Comparison of ENCODE assay signal across 15 cellular contexts in the genomic region with DNA sequence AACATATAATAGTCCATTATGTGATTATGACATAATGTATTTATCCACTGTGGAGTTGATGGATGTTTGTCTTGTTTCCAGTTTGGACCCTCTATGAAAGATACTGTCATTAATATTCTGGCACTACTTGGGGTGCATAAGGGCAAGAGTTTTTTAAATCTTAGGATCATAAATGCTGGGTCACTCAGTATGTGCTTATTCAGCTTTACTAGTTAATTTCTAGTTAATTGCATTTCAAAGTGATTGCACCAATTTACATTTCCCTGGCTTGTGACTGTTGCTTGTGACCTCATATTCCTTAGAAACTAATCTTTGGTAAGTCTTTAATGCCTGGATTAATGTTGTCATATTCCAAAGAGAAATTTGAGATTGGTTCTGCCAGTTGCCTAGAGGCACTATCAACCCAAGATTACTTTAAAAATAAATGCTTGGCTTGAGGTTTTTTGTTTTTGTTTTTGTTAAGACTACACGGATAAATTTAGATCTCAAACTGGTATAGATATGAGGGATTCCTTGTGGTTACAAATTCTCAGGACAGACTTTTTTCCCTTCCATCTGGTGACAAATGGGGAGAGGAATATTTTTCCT.
DNase-seq lines count a peak whose midpoint lies in the region; ATAC-seq and TF ChIP-seq lines count a peak whose summit lies in the region.
"Had no signal": no experiment of that assay in that cellular context is flagged by ENCODE, and none has a peak within 500 bp of the region (broad histone marks: within the 10 kb centered on the region; RNA-seq: fewer than 3 reads in every experiment).

No MANE protein-coding gene starts in this region.

- peaks cover 90% of the 10 kb centered on the region for H3K4me1 Mint-ChIP-seq in chondrocyte (ENCODE audit: low read depth)

- TF ChIP-seq POLR2A in upper lobe of left lung (IDR thresholded peaks at IDR 0.05): no peak

- WGBS in upper lobe of left lung, 2 donors: 71 to 72% methylated on average over 1 of the region's 1 CpG

- H3K27ac ChIP-seq in upper lobe of left lung (no peak overlapping the region), tibial artery (peak overlapping the region in 1 of 2 donors; percentile 39)
- H3K27ac ChIP-seq: HL-60 had no signal

- no peak for TF ChIP-seq EP300 in upper lobe of left lung (IDR thresholded peaks at IDR 0.05)

- peak overlapping the region; percentile 82 for H3K27ac Mint-ChIP-seq in chondrocyte (ENCODE audit: unreplicated experiment)
- H3K27ac Mint-ChIP-seq: CD8-positive, alpha-beta T cell had no signal

- H3K27me3 Mint-ChIP-seq in chondrocyte (ENCODE audit: low read depth): no peaks in the 10 kb centered on the region

- no peaks in the 10 kb centered on the region for H3K9me3 ChIP-seq in upper lobe of left lung
- H3K9me3 ChIP-seq in tibial artery: no peaks in the 10 kb centered on the region

- H3K36me3 ChIP-seq in BJ (ENCODE audit: control insufficient read depth, insufficient read depth, low read length) (no peaks in the 10 kb centered on the region), upper lobe of left lung (no peaks in the 10 kb centered on the region), tibial artery (no peaks in the 10 kb centered on the region)

- POLR2A ChIA-PET in BJ (lab: Charles Lee): interaction anchor here (0.5 kb wide), 1 partner anchor 106 kb away, joined by 3 read pairs; no protein-coding TSS in a partner anchor

- no peaks in the 10 kb centered on the region for H3K9me3 Mint-ChIP-seq in chondrocyte (ENCODE audit: low read depth)
- H3K9me3 Mint-ChIP-seq: CD8-positive, alpha-beta T cell had no signal

- TF ChIP-seq CTCF in BJ (IDR thresholded peaks at IDR 0.05; ENCODE audit: insufficient read depth, low read depth, low read length) (no peak), chondrocyte (IDR thresholded peaks at IDR 0.05) (no peak), upper lobe of left lung (IDR thresholded peaks at IDR 0.05) (no peak), tibial artery (IDR thresholded peaks at IDR 0.05) (no peak)

- DNase-seq in BJ (ENCODE audit: low read depth): peak; percentile 8
- DNase-seq in M059J (ENCODE audit: low read depth): peak; percentile 70
- no peak for DNase-seq in chondrocyte (ENCODE audit: low spot score)
- DNase-seq in myocyte (ENCODE audit: low read depth): peak; percentile 61
- no peak for DNase-seq in NCI-H2227 treated with DMSO at 0.1 percent for 48 hours (lab: John Stamatoyannopoulos, UW)
- no peak for DNase-seq in upper lobe of left lung
- DNase-seq in tibial artery: no peak
- DNase-seq: CD8-positive, alpha-beta T cell; GOT3; NCI-H1092; NCI-H226; NCI-H526 treated with DMSO at 0.1 percent for 48 hours; PC-3 had no signal

- H3K4me3 ChIP-seq in BJ (ENCODE audit: low read depth, low read length) (no peak overlapping the region), upper lobe of left lung (no peak overlapping the region), tibial artery (no peak overlapping the region)

- intact Hi-C loops in tibial artery (cut with DNase I; ENCODE audit: low total_unique reads): no loop called here

- no peaks in the 10 kb centered on the region for H3K27me3 ChIP-seq in BJ (ENCODE audit: control insufficient read depth, insufficient read depth, low read length)
- no peaks in the 10 kb centered on the region for H3K27me3 ChIP-seq in upper lobe of left lung
- no peaks in the 10 kb centered on the region for H3K27me3 ChIP-seq in tibial artery

- CTCF ChIA-PET in BJ (lab: Yijun Ruan, JAX): no interaction called here

- H3K4me1 ChIP-seq in upper lobe of left lung (peaks cover 3 to 8% (median 7%) of the 10 kb centered on the region in 4 donors), tibial artery (peaks cover 0 to 39% (median 0%) of the 10 kb centered on the region in 4 donors)

- no peak overlapping the region for H3K4me3 Mint-ChIP-seq in chondrocyte (ENCODE audit: unreplicated experiment)
- H3K4me3 Mint-ChIP-seq: CD8-positive, alpha-beta T cell had no signal

- H3K36me3 Mint-ChIP-seq in chondrocyte (ENCODE audit: low read depth): no peaks in the 10 kb centered on the region
- H3K36me3 Mint-ChIP-seq: CD8-positive, alpha-beta T cell had no signal

- no peak for ATAC-seq in GM21526 (IDR thresholded peaks at IDR 0.05; ENCODE audit: low FRiP score, unreplicated experiment)
- no peak for ATAC-seq in upper lobe of left lung (ENCODE audit: low FRiP score in 2 of 2)
- ATAC-seq: CD8-positive, alpha-beta T cell; PC-3 had no signal

Comparison
In these comparisons a context has a peak if more than half of its experiments do, and no peak if none do; other contexts are left out.
1. DNase-seq: peak in BJ (single experiment), M059J (single experiment) and myocyte (single experiment); none in chondrocyte (single experiment), NCI-H2227 treated with DMSO at 0.1 percent for 48 hours (single experiment), upper lobe of left lung (0 of 2) and tibial artery (0 of 2).